In genomic region chr3:25476639-25477038, GRCh38 we compare ENCODE assay signal across 15 cellular contexts. TPM values are rescaled to one million over a fixed set of nuclear protein-coding genes. Genes with fewer than 3 reads are reported as not detected.
"Had no signal": no experiment of that assay in that cellular context is flagged by ENCODE, and none has a peak within 500 bp of the region (broad histone marks: within the 10 kb centered on the region; RNA-seq: fewer than 3 reads in every experiment).

No MANE protein-coding gene starts in this region.

- H3K27me3 ChIP-seq: transverse colon had no signal

- H3K4me3 ChIP-seq: body of pancreas, prostate gland, transverse colon had no signal

- H3K9me3 Mint-ChIP-seq: activated CD4-positive, alpha-beta T cell treated with anti-CD3 and anti-CD28 coated beads, Interleukin-2, amount 10 ng/mL, durations not matched to agents 7 days and 5 days; activated naive CD4-positive, alpha-beta T cell treated with anti-CD3 and anti-CD28 coated beads for 36 hours; central memory CD8-positive, alpha-beta T cell; natural killer cell treated with Interleukin-12 subunit alpha and Interleukin-12 subunit beta and Interleukin-15 and Interleukin-18, amount 100 ng/mL, for 72 hours; stimulated activated effector memory CD8-positive, alpha-beta T cell treated with anti-CD3 and anti-CD28 coated beads, Interleukin-12 subunit alpha, Interleukin-12 subunit beta, amount 100 ng/mL, for 72 hours had no signal

- H3K36me3 ChIP-seq: prostate gland, transverse colon had no signal

- DNase-seq: activated CD4-positive, alpha-beta T cell treated with anti-CD3 and anti-CD28 coated beads, Interleukin-2, amount 10 ng/mL, durations not matched to agents 7 days and 5 days; activated naive CD4-positive, alpha-beta T cell treated with anti-CD3 and anti-CD28 coated beads for 36 hours; activated T-cell treated with anti-CD3 and anti-CD28 coated beads for 4 hours; body of pancreas; effector CD8-positive, alpha-beta T cell; hippocampal formation; kidney; stimulated activated CD4-positive, alpha-beta T cell treated with anti-CD3 and anti-CD28 coated beads, Interleukin-12 subunit alpha, Interleukin-12 subunit beta, amount 100 ng/mL, for 4 hours; stimulated activated CD4-positive, alpha-beta T cell treated with anti-CD3 and anti-CD28 coated beads, Interleukin-2, amount 100 ng/mL, for 24 hours; transverse colon had no signal

- H3K36me3 Mint-ChIP-seq: natural killer cell treated with Interleukin-12 subunit alpha and Interleukin-12 subunit beta and Interleukin-15 and Interleukin-18, amount 100 ng/mL, for 72 hours; stimulated activated effector memory CD8-positive, alpha-beta T cell treated with anti-CD3 and anti-CD28 coated beads, Interleukin-12 subunit alpha, Interleukin-12 subunit beta, amount 100 ng/mL, for 72 hours had no signal

- H3K27me3 Mint-ChIP-seq: natural killer cell treated with Interleukin-12 subunit alpha and Interleukin-12 subunit beta and Interleukin-15 and Interleukin-18, amount 100 ng/mL, for 72 hours had no signal

- ATAC-seq: body of pancreas; natural killer cell treated with Interleukin-12 subunit alpha and Interleukin-12 subunit beta and Interleukin-15 and Interleukin-18, amount 100 ng/mL, for 72 hours; stimulated activated effector memory CD8-positive, alpha-beta T cell treated with anti-CD3 and anti-CD28 coated beads, Interleukin-12 subunit alpha, Interleukin-12 subunit beta, amount 100 ng/mL, for 72 hours had no signal

- H3K4me1 ChIP-seq: body of pancreas had no signal

- H3K9me3 ChIP-seq: body of pancreas, prostate gland, transverse colon had no signal

- H3K4me3 Mint-ChIP-seq: activated CD4-positive, alpha-beta T cell treated with anti-CD3 and anti-CD28 coated beads, Interleukin-2, amount 10 ng/mL, durations not matched to agents 7 days and 5 days; activated naive CD4-positive, alpha-beta T cell treated with anti-CD3 and anti-CD28 coated beads for 36 hours; central memory CD8-positive, alpha-beta T cell; natural killer cell treated with Interleukin-12 subunit alpha and Interleukin-12 subunit beta and Interleukin-15 and Interleukin-18, amount 100 ng/mL, for 72 hours; stimulated activated effector memory CD8-positive, alpha-beta T cell treated with anti-CD3 and anti-CD28 coated beads, Interleukin-12 subunit alpha, Interleukin-12 subunit beta, amount 100 ng/mL, for 72 hours had no signal

- H3K27ac Mint-ChIP-seq: activated CD4-positive, alpha-beta T cell treated with anti-CD3 and anti-CD28 coated beads, Interleukin-2, amount 10 ng/mL, durations not matched to agents 7 days and 5 days; activated naive CD4-positive, alpha-beta T cell treated with anti-CD3 and anti-CD28 coated beads for 36 hours; natural killer cell treated with Interleukin-12 subunit alpha and Interleukin-12 subunit beta and Interleukin-15 and Interleukin-18, amount 100 ng/mL, for 72 hours; stimulated activated effector memory CD8-positive, alpha-beta T cell treated with anti-CD3 and anti-CD28 coated beads, Interleukin-12 subunit alpha, Interleukin-12 subunit beta, amount 100 ng/mL, for 72 hours had no signal

- FAIRE-seq: kidney had no signal

- H3K4me1 Mint-ChIP-seq: activated CD4-positive, alpha-beta T cell treated with anti-CD3 and anti-CD28 coated beads, Interleukin-2, amount 10 ng/mL, durations not matched to agents 7 days and 5 days; central memory CD8-positive, alpha-beta T cell; stimulated activated effector memory CD8-positive, alpha-beta T cell treated with anti-CD3 and anti-CD28 coated beads, Interleukin-12 subunit alpha, Interleukin-12 subunit beta, amount 100 ng/mL, for 72 hours had no signal

- H3K27ac ChIP-seq: body of pancreas, prostate gland, transverse colon had no signal

RNA-seq across cellular contexts. Expression of gene RARB, which starts 48.6 kb away (rescaled TPM):
- total RNA-seq: activated CD4-positive, alpha-beta T cell treated with anti-CD3 and anti-CD28 coated beads, Interleukin-2, amount 10 ng/mL, durations not matched to agents 7 days and 5 days; activated CD8-positive, alpha-beta memory T cell treated with anti-CD3 and anti-CD28 coated beads for 36 hours; activated naive CD4-positive, alpha-beta T cell treated with anti-CD3 and anti-CD28 coated beads for 36 hours; natural killer cell treated with Interleukin-12 subunit alpha and Interleukin-12 subunit beta and Interleukin-15 and Interleukin-18, amount 100 ng/mL, for 72 hours had no signal
